15 cellular contexts compared by ENCODE assay signal in the genomic region with DNA sequence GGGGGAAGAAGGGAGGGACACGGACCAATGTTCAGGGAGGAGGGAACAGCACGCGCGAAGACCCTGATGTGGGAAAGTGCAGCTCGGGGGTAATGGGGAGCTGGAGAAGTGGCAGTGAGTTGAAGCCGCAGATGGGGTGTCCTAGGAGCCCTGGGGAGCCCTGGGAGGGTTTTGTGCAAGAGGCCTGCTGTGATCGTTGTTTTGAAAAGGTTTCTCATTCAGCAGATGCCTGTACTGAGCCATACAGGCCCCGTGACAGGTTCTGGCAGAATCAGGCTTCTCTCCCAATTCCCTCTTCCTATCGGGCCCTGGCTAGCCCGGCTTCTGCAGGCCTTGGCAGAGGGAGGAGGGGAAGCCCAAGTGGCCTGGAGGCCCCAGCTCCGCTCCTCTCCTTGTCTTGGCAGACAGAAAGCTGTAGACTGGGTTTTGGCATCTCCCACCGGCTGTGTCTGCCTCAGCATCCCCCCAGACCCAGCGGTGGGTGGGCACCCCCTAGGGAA. TPM values are rescaled to one million over a fixed set of nuclear protein-coding genes. Genes with fewer than 3 reads are reported as not detected.
DNase-seq lines count a peak whose midpoint lies in the region; ATAC-seq and TF ChIP-seq lines count a peak whose summit lies in the region.
"Had no signal": no experiment of that assay in that cellular context is flagged by ENCODE, and none has a peak within 500 bp of the region (broad histone marks: within the 10 kb centered on the region; RNA-seq: fewer than 3 reads in every experiment).

No MANE protein-coding gene starts in this region.

- H3K27me3 ChIP-seq in RWPE2 (ENCODE audit: insufficient read depth, poor library complexity, severe bottlenecking) (no peaks in the 10 kb centered on the region), esophagus squamous epithelium (no peaks in the 10 kb centered on the region), upper lobe of right lung (no peaks in the 10 kb centered on the region)
- H3K27me3 ChIP-seq in CD4-positive, alpha-beta memory T cell (ENCODE audit: insufficient read depth, low read length), result no peaks in the 10 kb centered on the region

- no peak for ATAC-seq in RWPE2 (ENCODE audit: low read depth)
- no peak for ATAC-seq in upper lobe of right lung
- ATAC-seq in HG03025 (IDR thresholded peaks at IDR 0.05; ENCODE audit: low FRiP score, unreplicated experiment), result no peak

- CTCF ChIA-PET in CD4-positive, alpha-beta memory T cell (lab: Charles Lee; ENCODE audit: partially characterized antibody), result no interaction called here

- intact Hi-C loops in esophagus squamous epithelium (cut with DNase I) (no loop called here), upper lobe of right lung (cut with DNase I) (no loop called here)
- intact Hi-C loops in CD4-positive, alpha-beta memory T cell (cut with micrococcal nuclease), result no loop called here

- no peaks in the 10 kb centered on the region for H3K36me3 Mint-ChIP-seq in mesothelial cell of epicardium
- no peaks in the 10 kb centered on the region for H3K36me3 Mint-ChIP-seq in CD4-positive, alpha-beta memory T cell
- H3K36me3 Mint-ChIP-seq: activated naive CD8-positive, alpha-beta T cell treated with anti-CD3 and anti-CD28 coated beads, Interleukin-2, amount 10 ng/mL, durations not matched to agents 7 days and 5 days; memory B cell had no signal

- H3K4me3 ChIP-seq in RWPE2 (ENCODE audit: severe bottlenecking) (no peak overlapping the region), esophagus squamous epithelium (peak overlapping the region; percentile 11 to 46 (median 27)), upper lobe of right lung (peak overlapping the region; percentile 26)
- H3K4me3 ChIP-seq in CD4-positive, alpha-beta memory T cell (ENCODE audit: low read length in 2 of 2), result no peak overlapping the region

- H3K27ac Mint-ChIP-seq in mesothelial cell of epicardium, result peak overlapping the region; percentile 77
- H3K27ac Mint-ChIP-seq in CD4-positive, alpha-beta memory T cell, result no peak overlapping the region
- H3K27ac Mint-ChIP-seq: activated naive CD8-positive, alpha-beta T cell treated with anti-CD3 and anti-CD28 coated beads, Interleukin-2, amount 10 ng/mL, durations not matched to agents 7 days and 5 days; memory B cell; T-helper 2 cell treated with Interferon-gamma antibody and Interleukin-4, amounts not matched to agents 5 μg/mL and 100 μg/mL, for 36 hours had no signal

- H3K9me3 ChIP-seq in RWPE2 (ENCODE audit: severe bottlenecking) (no peaks in the 10 kb centered on the region), esophagus squamous epithelium (no peaks in the 10 kb centered on the region), upper lobe of right lung (no peaks in the 10 kb centered on the region)
- no peaks in the 10 kb centered on the region for H3K9me3 ChIP-seq in CD4-positive, alpha-beta memory T cell (ENCODE audit: control insufficient read depth in 1 of 2, low read length in 2 of 2)

- POLR2A ChIA-PET in CD4-positive, alpha-beta memory T cell (lab: Charles Lee; ENCODE audit: partially characterized antibody), result no interaction called here

- H3K36me3 ChIP-seq in RWPE2 (ENCODE audit: low read depth) (no peaks in the 10 kb centered on the region), esophagus squamous epithelium (no peaks in the 10 kb centered on the region), upper lobe of right lung (no peaks in the 10 kb centered on the region)
- no peaks in the 10 kb centered on the region for H3K36me3 ChIP-seq in CD4-positive, alpha-beta memory T cell (ENCODE audit: insufficient read depth, low read length)

- TF ChIP-seq CTCF in RWPE2 (IDR thresholded peaks at IDR 0.05; ENCODE audit: poor library complexity, severe bottlenecking) (no peak), esophagus squamous epithelium (IDR thresholded peaks at IDR 0.05) (no peak), mesothelial cell of epicardium (IDR thresholded peaks at IDR 0.05; ENCODE audit: unreplicated experiment) (no peak), upper lobe of right lung (IDR thresholded peaks at IDR 0.05) (no peak)

- peaks cover 53% of the 10 kb centered on the region for H3K4me1 Mint-ChIP-seq in mesothelial cell of epicardium
- H3K4me1 Mint-ChIP-seq in CD4-positive, alpha-beta memory T cell, result no peaks in the 10 kb centered on the region
- H3K4me1 Mint-ChIP-seq: activated naive CD8-positive, alpha-beta T cell treated with anti-CD3 and anti-CD28 coated beads, Interleukin-2, amount 10 ng/mL, durations not matched to agents 7 days and 5 days had no signal

- 36 to 49% methylated on average over 9 to 12 of the region's 13 CpGs for WGBS in esophagus squamous epithelium, 2 donors

- H3K4me1 ChIP-seq in RWPE2 (ENCODE audit: insufficient read depth, poor library complexity, severe bottlenecking) (peaks cover 32% of the 10 kb centered on the region), esophagus squamous epithelium (peaks cover 33 to 45% (median 35%) of the 10 kb centered on the region in 3 donors), upper lobe of right lung (peaks cover 18% of the 10 kb centered on the region)
- no peaks in the 10 kb centered on the region for H3K4me1 ChIP-seq in CD4-positive, alpha-beta memory T cell (ENCODE audit: insufficient read depth, low read length)

- H3K27me3 Mint-ChIP-seq in mesothelial cell of epicardium (ENCODE audit: low read depth), result peaks cover 5% of the 10 kb centered on the region
- peaks cover 7 to 25% of the 10 kb centered on the region in 2 donors for H3K27me3 Mint-ChIP-seq in CD4-positive, alpha-beta memory T cell

- H3K4me3 Mint-ChIP-seq in mesothelial cell of epicardium, result peak overlapping the region; percentile 21
- H3K4me3 Mint-ChIP-seq in CD4-positive, alpha-beta memory T cell, result no peak overlapping the region
- H3K4me3 Mint-ChIP-seq: activated naive CD8-positive, alpha-beta T cell treated with anti-CD3 and anti-CD28 coated beads, Interleukin-2, amount 10 ng/mL, durations not matched to agents 7 days and 5 days had no signal

- TF ChIP-seq POLR2A in esophagus squamous epithelium (IDR thresholded peaks at IDR 0.05), result no peak

- H3K27ac ChIP-seq in RWPE2 (ENCODE audit: poor library complexity, severe bottlenecking) (peak overlapping the region; percentile 85), esophagus squamous epithelium (peak overlapping the region; percentile 82 to 90 (median 86)), upper lobe of right lung (peak overlapping the region; percentile 80)
- H3K27ac ChIP-seq in CD4-positive, alpha-beta memory T cell (ENCODE audit: low read depth, low read length), result no peak overlapping the region
- H3K27ac ChIP-seq: HL-60 had no signal

- DNase-seq in RWPE2 (ENCODE audit: low spot score) (no peak), esophagus squamous epithelium (lab: John Stamatoyannopoulos, UW) (no peak), mesothelial cell of epicardium (ENCODE audit: low spot score in 2 of 2, unreplicated experiment in 2 of 2) (no peak), upper lobe of right lung (no peak), NCI-H1048 (lab: John Stamatoyannopoulos, UW) (no peak)
- DNase-seq in CD4-positive, alpha-beta memory T cell, result no peak
- DNase-seq: activated CD4-positive, alpha-beta T cell treated with anti-CD3 and anti-CD28 coated beads for 4 hours; activated naive CD8-positive, alpha-beta T cell treated with anti-CD3 and anti-CD28 coated beads, Interleukin-2, amount 10 ng/mL, durations not matched to agents 7 days and 5 days; activated T-cell treated with anti-CD3 and anti-CD28 coated beads, Interleukin-2, amount 50 U/mL, for 1 hour; C1 segment of cervical spinal cord; NCI-H1694 treated with DMSO at 0.1 percent for 48 hours had no signal

- H3K9me3 Mint-ChIP-seq in mesothelial cell of epicardium, result no peaks in the 10 kb centered on the region
- peaks cover 0 to 4% (median 0%) of the 10 kb centered on the region in 8 donors for H3K9me3 Mint-ChIP-seq in CD4-positive, alpha-beta memory T cell
- H3K9me3 Mint-ChIP-seq: activated naive CD8-positive, alpha-beta T cell treated with anti-CD3 and anti-CD28 coated beads, Interleukin-2, amount 10 ng/mL, durations not matched to agents 7 days and 5 days; memory B cell; T-helper 2 cell treated with Interferon-gamma antibody and Interleukin-4, amounts not matched to agents 5 μg/mL and 100 μg/mL, for 36 hours had no signal

RNA-seq across cellular contexts. Expression of a gene that starts 38.4 kb away (rescaled TPM):
- total RNA-seq in esophagus squamous epithelium (100 to 1,000 TPM; 108 to 121 (median 109) TPM), mesothelial cell of epicardium (50.7 to 53.8 TPM (median 51.0 TPM) in 3 replicates), upper lobe of right lung (726 TPM)
- total RNA-seq in CD4-positive, alpha-beta memory T cell, result not detected
- not detected for polyA plus RNA-seq in CD4-positive, alpha-beta memory T cell
- total RNA-seq: activated naive CD8-positive, alpha-beta T cell treated with anti-CD3 and anti-CD28 coated beads, Interleukin-2, amount 10 ng/mL, durations not matched to agents 7 days and 5 days had no signal

Comparison
In these comparisons a context has a peak if more than half of its experiments do, and no peak if none do; other contexts are left out.
1. H3K4me3 ChIP-seq: peak in esophagus squamous epithelium (4 of 4) and upper lobe of right lung (single experiment); none in RWPE2 (single experiment) and CD4-positive, alpha-beta memory T cell (0 of 2).
2. RNA of a gene that starts 38.4 kb away (total RNA-seq): 726 TPM in upper lobe of right lung (single experiment), 108 to 121 TPM in esophagus squamous epithelium and 50.7 to 53.8 TPM in mesothelial cell of epicardium; not detected in CD4-positive, alpha-beta memory T cell; every median in the first group is over 10 times any median in the second.